ENCODE assay signal across 9 cellular contexts in genomic region chr1:111227875-111228747, GRCh38. TPM values are rescaled to one million over a fixed set of nuclear protein-coding genes. Genes with fewer than 3 reads are reported as not detected.
A peak's percentile ranks its signal among the peaks of the same experiment; 100 is the strongest.
DNase-seq lines count a peak whose midpoint lies in the region; ATAC-seq, FAIRE-seq and TF ChIP-seq lines count a peak whose summit lies in the region.
"Had no signal": no experiment of that assay in that cellular context is flagged by ENCODE, and none has a peak within 500 bp of the region (broad histone marks: within the 10 kb centered on the region; RNA-seq: fewer than 3 reads in every experiment).

No MANE protein-coding gene starts in this region.

- peak overlapping the region; percentile 71 for H3K4me2 ChIP-seq in HepG2 (ENCODE audit: low read depth, low read length)

- POLR2A ChIA-PET in activated CD4-positive, alpha-beta T cell treated with anti-CD3 and anti-CD28 coated beads, Interleukin-2, amount 10 ng/mL, durations not matched to agents 7 days and 5 days (lab: Charles Lee) = interaction anchor here (1.0 kb wide), 1 partner anchor 12 kb away, joined by 3 read pairs; no protein-coding TSS in a partner anchor
- POLR2A ChIA-PET in HepG2 (lab: Yijun Ruan, JAX) = interaction anchor here (0.7 to 2.1 kb wide), 13 partner anchors 8 to 505 kb away, joined by 3 to 14 read pairs (median 4); partner anchors contain the start of gene CEPT1

- no peak overlapping the region for H3K4me3 Mint-ChIP-seq in activated CD4-positive, alpha-beta T cell treated with anti-CD3 and anti-CD28 coated beads, Interleukin-2, amount 10 ng/mL, durations not matched to agents 7 days and 5 days
- no peak overlapping the region for H3K4me3 Mint-ChIP-seq in brain
- H3K4me3 Mint-ChIP-seq in type B pancreatic cell = no peak overlapping the region

- H3K79me2 ChIP-seq in HepG2 (ENCODE audit: insufficient read depth, low read length) = no peaks in the 10 kb centered on the region

- H3K27ac ChIP-seq in HepG2 (ENCODE audit: extremely low read length, insufficient read depth, low read length) = peak overlapping the region; percentile 75

- H2AFZ ChIP-seq in HepG2 (ENCODE audit: low read length) = peak overlapping the region; percentile 82

- peak; percentile 70 for FAIRE-seq in HepG2 (lab: Jason Lieb, UNC)
- FAIRE-seq: islet of Langerhans had no signal

- DNase-seq in activated CD4-positive, alpha-beta T cell treated with anti-CD3 and anti-CD28 coated beads, Interleukin-2, amount 10 ng/mL, durations not matched to agents 7 days and 5 days = no peak
- no peak for DNase-seq in activated CD4-positive, alpha-beta T cell treated with anti-CD3 and anti-CD28 coated beads for 4 hours
- DNase-seq in HepG2 (ENCODE audit: low spot score) (peak; percentile 96), type B pancreatic cell (ENCODE audit: extremely low spot score, unreplicated experiment) (no peak)
- no peak for DNase-seq in stimulated activated CD4-positive, alpha-beta T cell treated with anti-CD3 and anti-CD28 coated beads, Interleukin-4, amount 100 ng/mL, for 1 hour

- peaks cover 27% of the 10 kb centered on the region for H3K36me3 Mint-ChIP-seq in activated CD4-positive, alpha-beta T cell treated with anti-CD3 and anti-CD28 coated beads, Interleukin-2, amount 10 ng/mL, durations not matched to agents 7 days and 5 days (ENCODE audit: low read depth)
- H3K36me3 Mint-ChIP-seq in brain (no peaks in the 10 kb centered on the region), type B pancreatic cell (no peaks in the 10 kb centered on the region)

- peaks cover 70% of the 10 kb centered on the region for H3K4me1 ChIP-seq in HepG2 (ENCODE audit: insufficient read depth, low read length)

- H3K4me3 ChIP-seq in HepG2 (replicated peaks in 1 of 3; ENCODE audit: insufficient read depth in 1 of 3, low read depth in 2 of 3, low read length in 3 of 3) = peak overlapping the region in 1 of 3 experiments; percentile 22; a peak in 1 of 6 replicates

- peaks cover 81% of the 10 kb centered on the region for H3K4me1 Mint-ChIP-seq in activated CD4-positive, alpha-beta T cell treated with anti-CD3 and anti-CD28 coated beads, Interleukin-2, amount 10 ng/mL, durations not matched to agents 7 days and 5 days
- H3K4me1 Mint-ChIP-seq in brain = peaks cover 26% of the 10 kb centered on the region
- H3K4me1 Mint-ChIP-seq in type B pancreatic cell (ENCODE audit: unreplicated experiment) = peaks cover 16% of the 10 kb centered on the region

- H3K27me3 ChIP-seq in HepG2 (ENCODE audit: control insufficient read depth in 1 of 2, insufficient read depth in 2 of 2, low read length in 2 of 2) = no peaks in the 10 kb centered on the region

- in situ Hi-C loops in HepG2 (cut with HindIII; ENCODE audit: extremely low pct_ligation_motif_present, low pct_unique_long_range_greater_than_20kb) = no loop called here

- 49% methylated on average over 5 of the region's 6 CpGs for WGBS in HepG2 (ENCODE audit: low lambda C conversion rate)

- H3K9ac ChIP-seq in HepG2 (ENCODE audit: insufficient read depth, low read depth, low read length) = peak overlapping the region; percentile 54

- ATAC-seq in HepG2 (peak; percentile 99), GM21717 (IDR thresholded peaks at IDR 0.05; ENCODE audit: unreplicated experiment) (no peak), GM18858 (IDR thresholded peaks at IDR 0.05; ENCODE audit: unreplicated experiment) (no peak)

- TSS peak; percentile 90 for BruUV-seq in HepG2 (replicated peaks; lab: Mats Ljungman, UMichigan)

- intact Hi-C loops in HepG2 (cut with micrococcal nuclease; ENCODE audit: unreplicated experiment) = loop anchor here (1.0 kb wide), 2 partner anchors 10 to 22 kb away; no protein-coding TSS in a partner anchor

- peak in 1 of 2 experiments; percentile 70; a peak in 2 of 4 replicates for TF ChIP-seq EP300 in HepG2 (IDR thresholded peaks at IDR 0.05; ENCODE audit: low read depth in 2 of 2, low read length in 2 of 2)
- peak; percentile 57; the same call in 1 of the 2 replicates for TF ChIP-seq EP300 in HepG2 (CRISPR knock-in tag; IDR thresholded peaks at IDR 0.05; ENCODE audit: borderline replicate concordance)

- no peaks in the 10 kb centered on the region for H3K9me3 ChIP-seq in HepG2 (ENCODE audit: low read length)

- CTCF ChIA-PET in activated CD4-positive, alpha-beta T cell treated with anti-CD3 and anti-CD28 coated beads, Interleukin-2, amount 10 ng/mL, durations not matched to agents 7 days and 5 days (lab: Charles Lee) = interaction anchor here (0.8 to 1.4 kb wide), 8 partner anchors 9 to 211 kb away, joined by 3 to 5 read pairs (median 3); no protein-coding TSS in a partner anchor
- CTCF ChIA-PET in HepG2 (lab: Yijun Ruan, JAX; ENCODE audit: low intra/inter-chr PET ratio, low total read pairs) = no interaction called here

- H3K9me3 Mint-ChIP-seq in activated CD4-positive, alpha-beta T cell treated with anti-CD3 and anti-CD28 coated beads, Interleukin-2, amount 10 ng/mL, durations not matched to agents 7 days and 5 days = peaks cover 5% of the 10 kb centered on the region
- H3K9me3 Mint-ChIP-seq in brain (no peaks in the 10 kb centered on the region), type B pancreatic cell (no peaks in the 10 kb centered on the region)

- TF ChIP-seq CTCF in brain (conservative IDR thresholded peaks at IDR 0.05) = no peak
- TF ChIP-seq CTCF in HepG2 (CRISPR knock-in tag; IDR thresholded peaks at IDR 0.05) = no peak
- no peak for TF ChIP-seq CTCF in type B pancreatic cell (conservative IDR thresholded peaks at IDR 0.05)

- TF ChIP-seq RAD21 in HepG2 (CRISPR knock-in tag; IDR thresholded peaks at IDR 0.05) = no peak

- peak overlapping the region; percentile 92 for H3K27ac Mint-ChIP-seq in activated CD4-positive, alpha-beta T cell treated with anti-CD3 and anti-CD28 coated beads, Interleukin-2, amount 10 ng/mL, durations not matched to agents 7 days and 5 days
- H3K27ac Mint-ChIP-seq in brain = peak overlapping the region in 3 of 5 experiments; percentile 87 to 96 (median 96)
- H3K27ac Mint-ChIP-seq in type B pancreatic cell = peak overlapping the region; percentile 57

- H3K27me3 Mint-ChIP-seq in activated CD4-positive, alpha-beta T cell treated with anti-CD3 and anti-CD28 coated beads, Interleukin-2, amount 10 ng/mL, durations not matched to agents 7 days and 5 days = no peaks in the 10 kb centered on the region
- H3K27me3 Mint-ChIP-seq in brain = no peaks in the 10 kb centered on the region
- H3K27me3 Mint-ChIP-seq in type B pancreatic cell = no peaks in the 10 kb centered on the region

- H4K20me1 ChIP-seq in HepG2 (ENCODE audit: insufficient read depth, low read length) = no peaks in the 10 kb centered on the region

- H3K36me3 ChIP-seq in HepG2 (replicated peaks in 1 of 2; ENCODE audit: control insufficient read depth in 1 of 2, insufficient read depth in 2 of 2, low read length in 2 of 2) = no peaks in the 10 kb centered on the region

- peak in 1 of 2 experiments; percentile 39; a peak in 1 of 4 replicates for TF ChIP-seq POLR2A in HepG2 (IDR thresholded peaks at IDR 0.05; ENCODE audit: insufficient read depth in 1 of 2, low read depth in 2 of 2, low read length in 2 of 2)

RNA-seq across cellular contexts. Expression of gene CHI3L2, which starts 0.6 kb away (rescaled TPM):
- total RNA-seq in activated CD4-positive, alpha-beta T cell treated with anti-CD3 and anti-CD28 coated beads, Interleukin-2, amount 10 ng/mL, durations not matched to agents 7 days and 5 days = 10 to 100 TPM; 48.2 to 56.0 TPM
- polyA plus RNA-seq in brain (ENCODE audit: insufficient read depth, low read depth, low replicate concordance) (5.9 TPM), HepG2 (2011; rRNA removed) (0.46 and 0.65 TPM in 2 replicates)
- total RNA-seq in HepG2 (2016; rRNA removed; fragmentation: Illumina TruSeq; extraction: Trizol) (1.7 and 1.9 TPM in 2 replicates), type B pancreatic cell (ENCODE audit: low replicate concordance) (0.72 and 3.4 TPM in 2 replicates)
- total RNA-seq in HepG2 (2016; cell fraction: cytosol; rRNA removed; fragmentation: Illumina TruSeq; extraction: Trizol; ENCODE audit: low read depth) = 1.5 and 2.1 TPM in 2 replicates
- 1.5 and 1.6 TPM in 2 replicates for total RNA-seq in HepG2 (2016; cell fraction: insoluble cytoplasmic fraction; rRNA removed; fragmentation: Illumina TruSeq; extraction: Trizol)
- 1.7 and 2.0 TPM in 2 replicates for total RNA-seq in HepG2 (2016; cell fraction: membrane; rRNA removed; fragmentation: Illumina TruSeq; extraction: Trizol)
- total RNA-seq in HepG2 (2016; cell fraction: nucleus; rRNA removed; fragmentation: Illumina TruSeq; extraction: Trizol) = 0.90 and 1.4 TPM in 2 replicates
- 0.44 and 0.51 TPM in 2 replicates for polyA plus RNA-seq in HepG2 (2011; cell fraction: cytosol; rRNA removed)
- polyA plus RNA-seq in HepG2 (2011; cell fraction: nucleus; rRNA removed) = 0.13 and 0.55 TPM in 2 replicates
- 0.35 and 0.46 TPM in 2 replicates for polyA plus RNA-seq in HepG2 (2012)
- 0.80 and 1.0 TPM in 2 replicates for polyA plus RNA-seq in HepG2 (2016; cell fraction: cytosol; fragmentation: Illumina TruSeq; extraction: Trizol; ENCODE audit: low read depth)
- polyA plus RNA-seq in HepG2 (2016; cell fraction: insoluble cytoplasmic fraction; fragmentation: Illumina TruSeq; extraction: Trizol; ENCODE audit: low read depth) = 1.2 and 1.8 TPM in 2 replicates
- polyA plus RNA-seq in HepG2 (2016; cell fraction: membrane; fragmentation: Illumina TruSeq; extraction: Trizol; ENCODE audit: low read depth) = 1.1 and 1.5 TPM in 2 replicates
- 2.6 and 3.9 TPM in 2 replicates for polyA plus RNA-seq in HepG2 (2016; cell fraction: nucleus; fragmentation: Illumina TruSeq; extraction: Trizol; ENCODE audit: insufficient read depth, low read depth)
- polyA minus RNA-seq in HepG2 (2011; rRNA and poly(A)+ RNA removed; ENCODE audit: low replicate concordance) = not detected in 2 replicates
- polyA minus RNA-seq in HepG2 (2011; cell fraction: cytosol; rRNA and poly(A)+ RNA removed) = not detected in 2 replicates
- 1.2 and 1.3 TPM in 2 replicates for polyA minus RNA-seq in HepG2 (2011; cell fraction: nucleus; rRNA and poly(A)+ RNA removed)

RNA-seq across cellular contexts. Expression of gene DENND2D, which starts 27.7 kb away (rescaled TPM):
- 100 to 1,000 TPM; 329 to 349 TPM for total RNA-seq in activated CD4-positive, alpha-beta T cell treated with anti-CD3 and anti-CD28 coated beads, Interleukin-2, amount 10 ng/mL, durations not matched to agents 7 days and 5 days
- polyA plus RNA-seq in brain (ENCODE audit: insufficient read depth, low read depth, low replicate concordance) (6.1 TPM), HepG2 (2011; rRNA removed) (not detected in 2 replicates)
- total RNA-seq in HepG2 (2016; rRNA removed; fragmentation: Illumina TruSeq; extraction: Trizol) (0.04 TPM in 1 of 2 replicates, not detected in the other), type B pancreatic cell (ENCODE audit: low replicate concordance) (6.3 and 12.7 TPM in 2 replicates)
- not detected in 2 replicates for total RNA-seq in HepG2 (2016; cell fraction: cytosol; rRNA removed; fragmentation: Illumina TruSeq; extraction: Trizol; ENCODE audit: low read depth)
- not detected in 2 replicates for total RNA-seq in HepG2 (2016; cell fraction: insoluble cytoplasmic fraction; rRNA removed; fragmentation: Illumina TruSeq; extraction: Trizol)
- not detected in 2 replicates for total RNA-seq in HepG2 (2016; cell fraction: membrane; rRNA removed; fragmentation: Illumina TruSeq; extraction: Trizol)
- not detected in 2 replicates for total RNA-seq in HepG2 (2016; cell fraction: nucleus; rRNA removed; fragmentation: Illumina TruSeq; extraction: Trizol)
- 0.01 TPM in 1 of 2 replicates, not detected in the other for polyA plus RNA-seq in HepG2 (2011; cell fraction: cytosol; rRNA removed)
- 0.36 TPM in 1 of 2 replicates, not detected in the other for polyA plus RNA-seq in HepG2 (2011; cell fraction: nucleus; rRNA removed)
- polyA plus RNA-seq in HepG2 (2012) = 0.07 TPM in 1 of 2 replicates, not detected in the other
- not detected in 2 replicates for polyA plus RNA-seq in HepG2 (2016; cell fraction: cytosol; fragmentation: Illumina TruSeq; extraction: Trizol; ENCODE audit: low read depth)
- not detected in 2 replicates for polyA plus RNA-seq in HepG2 (2016; cell fraction: insoluble cytoplasmic fraction; fragmentation: Illumina TruSeq; extraction: Trizol; ENCODE audit: low read depth)
- polyA plus RNA-seq in HepG2 (2016; cell fraction: membrane; fragmentation: Illumina TruSeq; extraction: Trizol; ENCODE audit: low read depth) = not detected in 2 replicates
- polyA plus RNA-seq in HepG2 (2016; cell fraction: nucleus; fragmentation: Illumina TruSeq; extraction: Trizol; ENCODE audit: insufficient read depth, low read depth) = not detected in 2 replicates
- 12.7 TPM in 1 of 2 replicates, not detected in the other for polyA minus RNA-seq in HepG2 (2011; rRNA and poly(A)+ RNA removed; ENCODE audit: low replicate concordance)
- polyA minus RNA-seq in HepG2 (2011; cell fraction: cytosol; rRNA and poly(A)+ RNA removed) = not detected in 2 replicates
- 0.50 TPM in 1 of 2 replicates, not detected in the other for polyA minus RNA-seq in HepG2 (2011; cell fraction: nucleus; rRNA and poly(A)+ RNA removed)

Comparison
In these comparisons a context has a peak if more than half of its experiments do, and no peak if none do; other contexts are left out.
1. RNA of gene CHI3L2, which starts 0.6 kb away (total RNA-seq): 48.2 to 56.0 TPM in activated CD4-positive, alpha-beta T cell treated with anti-CD3 and anti-CD28 coated beads, Interleukin-2, amount 10 ng/mL, durations not matched to agents 7 days and 5 days; 0.90 to 2.1 TPM in HepG2 and 0.72 to 3.4 TPM in type B pancreatic cell; every median in the first group is over 10 times any median in the second.
2. RNA of gene DENND2D, which starts 27.7 kb away (total RNA-seq): 329 to 349 TPM in activated CD4-positive, alpha-beta T cell treated with anti-CD3 and anti-CD28 coated beads, Interleukin-2, amount 10 ng/mL, durations not matched to agents 7 days and 5 days; 6.3 to 12.7 TPM in type B pancreatic cell and 0.04 TPM in HepG2; every median in the first group is over 10 times any median in the second.
3. Peak in every context shown above with its lines, with median percentiles within 50 percentile points of each other: H3K27ac Mint-ChIP-seq.